19 cellular contexts compared by ENCODE assay signal in genomic region chr6:36662827-36663256, GRCh38. TPM values are rescaled to one million over a fixed set of nuclear protein-coding genes. Genes with fewer than 3 reads are reported as not detected.
DNase-seq lines count a peak whose midpoint lies in the region; ATAC-seq, FAIRE-seq and TF ChIP-seq lines count a peak whose summit lies in the region.
"Had no signal": no experiment of that assay in that cellular context is flagged by ENCODE, and none has a peak within 500 bp of the region (broad histone marks: within the 10 kb centered on the region; RNA-seq: fewer than 3 reads in every experiment).

No MANE protein-coding gene starts in this region.

- H3K4me1 ChIP-seq in RWPE2 (ENCODE audit: insufficient read depth, poor library complexity, severe bottlenecking) = peaks cover 24% of the 10 kb centered on the region
- peaks cover 19 to 66% (median 44%) of the 10 kb centered on the region in 3 donors for H3K4me1 ChIP-seq in esophagus squamous epithelium
- H3K4me1 ChIP-seq in suprapubic skin = peaks cover 57% of the 10 kb centered on the region

- no peak for FAIRE-seq in GM19239 (lab: Jason Lieb, UNC)
- FAIRE-seq: astrocyte had no signal

- ATAC-seq in RWPE2 (ENCODE audit: low read depth) = peak; percentile 11; the same call in 1 of the 3 replicates
- ATAC-seq in HG02610 (IDR thresholded peaks at IDR 0.05; ENCODE audit: unreplicated experiment) = no peak
- ATAC-seq: gastroesophageal sphincter had no signal

- peaks cover 21% of the 10 kb centered on the region for H3K4me1 Mint-ChIP-seq in activated naive CD4-positive, alpha-beta T cell treated with anti-CD3 and anti-CD28 coated beads, Interleukin-2, amount 10 ng/mL, durations not matched to agents 7 days and 5 days

- H3K9me3 Mint-ChIP-seq in activated naive CD4-positive, alpha-beta T cell treated with anti-CD3 and anti-CD28 coated beads, Interleukin-2, amount 10 ng/mL, durations not matched to agents 7 days and 5 days = no peaks in the 10 kb centered on the region
- H3K9me3 Mint-ChIP-seq: activated T-cell treated with anti-CD3 and anti-CD28 coated beads, Interleukin-2, amount 50 U/mL, for 72 hours; HFFc6; stimulated activated naive B cell treated with anti-CD40 and anti-IgM and Interleukin-4, amounts not matched to agents 10 μg/mL and 1 μg/mL and 100 μg/mL, for 72 hours had no signal

- peak; percentile 30 for DNase-seq in activated naive CD4-positive, alpha-beta T cell treated with anti-CD3 and anti-CD28 coated beads, Interleukin-2, amount 10 ng/mL, durations not matched to agents 7 days and 5 days
- DNase-seq in activated naive CD4-positive, alpha-beta T cell treated with anti-CD3 and anti-CD28 coated beads, Interleukin-2, amount 50 U/mL, for 16 hours = no peak
- DNase-seq in RWPE2 (ENCODE audit: low spot score) (no peak), esophagus squamous epithelium (lab: John Stamatoyannopoulos, UW) (no peak), suprapubic skin (ENCODE audit: low spot score in 2 of 2) (no peak), GM19239 (ENCODE audit: insufficient read length, low spot score) (no peak), NK-92 (lab: John Stamatoyannopoulos, UW; ENCODE audit: unreplicated experiment) (no peak)
- DNase-seq: activated T-cell treated with anti-CD3 and anti-CD28 coated beads, Interleukin-2, amount 50 U/mL, for 72 hours; effector memory CD4-positive, alpha-beta T cell; HFFc6; NCI-H1694 treated with DMSO at 0.1 percent for 48 hours; NCI-H82; SK-N-SH; stimulated activated CD4-positive, alpha-beta T cell treated with anti-CD3 and anti-CD28 coated beads, Interleukin-4, amount 100 ng/mL, for 24 hours; stimulated activated naive B cell treated with anti-CD40 and anti-IgM and Interleukin-4, amounts not matched to agents 10 μg/mL and 1 μg/mL and 100 μg/mL, for 72 hours had no signal

- H3K27me3 ChIP-seq in RWPE2 (ENCODE audit: insufficient read depth, poor library complexity, severe bottlenecking) = no peaks in the 10 kb centered on the region
- H3K27me3 ChIP-seq in esophagus squamous epithelium = peaks cover 0 to 11% (median 0%) of the 10 kb centered on the region in 4 donors
- no peaks in the 10 kb centered on the region for H3K27me3 ChIP-seq in suprapubic skin

- H3K4me3 ChIP-seq in RWPE2 (ENCODE audit: severe bottlenecking) (no peak overlapping the region), esophagus squamous epithelium (no peak overlapping the region), suprapubic skin (no peak overlapping the region)
- H3K4me3 ChIP-seq: gastroesophageal sphincter had no signal

- CTCF ChIA-PET in activated naive CD4-positive, alpha-beta T cell treated with anti-CD3 and anti-CD28 coated beads, Interleukin-2, amount 10 ng/mL, durations not matched to agents 7 days and 5 days (lab: Charles Lee) = interaction anchor here (0.9 to 2.1 kb wide), 6 partner anchors 11 to 47 kb away, joined by 3 to 10 read pairs (median 4); partner anchors contain the start of gene CDKN1A

- H3K36me3 Mint-ChIP-seq in activated naive CD4-positive, alpha-beta T cell treated with anti-CD3 and anti-CD28 coated beads, Interleukin-2, amount 10 ng/mL, durations not matched to agents 7 days and 5 days = no peaks in the 10 kb centered on the region
- H3K36me3 Mint-ChIP-seq: stimulated activated naive B cell treated with anti-CD40 and anti-IgM and Interleukin-4, amounts not matched to agents 10 μg/mL and 1 μg/mL and 100 μg/mL, for 72 hours had no signal

- no peaks in the 10 kb centered on the region for H3K9me3 ChIP-seq in RWPE2 (ENCODE audit: severe bottlenecking)
- no peaks in the 10 kb centered on the region for H3K9me3 ChIP-seq in esophagus squamous epithelium
- H3K9me3 ChIP-seq in suprapubic skin = no peaks in the 10 kb centered on the region
- H3K9me3 ChIP-seq: gastroesophageal sphincter, SK-N-SH had no signal

- no peak for TF ChIP-seq CTCF in RWPE2 (IDR thresholded peaks at IDR 0.05; ENCODE audit: poor library complexity, severe bottlenecking)
- no peak for TF ChIP-seq CTCF in esophagus squamous epithelium (IDR thresholded peaks at IDR 0.05)
- no peak for TF ChIP-seq CTCF in suprapubic skin (IDR thresholded peaks at IDR 0.05)

- H3K27me3 Mint-ChIP-seq in activated naive CD4-positive, alpha-beta T cell treated with anti-CD3 and anti-CD28 coated beads, Interleukin-2, amount 10 ng/mL, durations not matched to agents 7 days and 5 days = peaks cover 11% of the 10 kb centered on the region

- H3K27ac ChIP-seq in RWPE2 (ENCODE audit: poor library complexity, severe bottlenecking) (no peak overlapping the region), esophagus squamous epithelium (peak overlapping the region; percentile 7 to 74 (median 47)), suprapubic skin (peak overlapping the region; percentile 35)
- H3K27ac ChIP-seq: gastroesophageal sphincter had no signal

- intact Hi-C loops in esophagus squamous epithelium (cut with DNase I) = no loop called here

- TF ChIP-seq EP300 in suprapubic skin (IDR thresholded peaks at IDR 0.05) = no peak

- no peak for TF ChIP-seq POLR2A in esophagus squamous epithelium (IDR thresholded peaks at IDR 0.05)
- TF ChIP-seq POLR2A in suprapubic skin (IDR thresholded peaks at IDR 0.05) = no peak

- no peaks in the 10 kb centered on the region for H3K36me3 ChIP-seq in RWPE2 (ENCODE audit: low read depth)
- H3K36me3 ChIP-seq in esophagus squamous epithelium = no peaks in the 10 kb centered on the region
- H3K36me3 ChIP-seq in suprapubic skin = no peaks in the 10 kb centered on the region
- H3K36me3 ChIP-seq: gastroesophageal sphincter had no signal

- no peak overlapping the region for H3K27ac Mint-ChIP-seq in activated naive CD4-positive, alpha-beta T cell treated with anti-CD3 and anti-CD28 coated beads, Interleukin-2, amount 10 ng/mL, durations not matched to agents 7 days and 5 days
- H3K27ac Mint-ChIP-seq: activated T-cell treated with anti-CD3 and anti-CD28 coated beads, Interleukin-2, amount 50 U/mL, for 72 hours; HFFc6; stimulated activated naive B cell treated with anti-CD40 and anti-IgM and Interleukin-4, amounts not matched to agents 10 μg/mL and 1 μg/mL and 100 μg/mL, for 72 hours had no signal

- WGBS in esophagus squamous epithelium, 2 donors = 64 to 67% methylated on average over 2 to 3 of the region's 6 CpGs
- 51% methylated on average over 6 of the region's 6 CpGs for WGBS in suprapubic skin

- no peak overlapping the region for H3K4me3 Mint-ChIP-seq in activated naive CD4-positive, alpha-beta T cell treated with anti-CD3 and anti-CD28 coated beads, Interleukin-2, amount 10 ng/mL, durations not matched to agents 7 days and 5 days
- H3K4me3 Mint-ChIP-seq: activated T-cell treated with anti-CD3 and anti-CD28 coated beads, Interleukin-2, amount 50 U/mL, for 72 hours; HFFc6; stimulated activated naive B cell treated with anti-CD40 and anti-IgM and Interleukin-4, amounts not matched to agents 10 μg/mL and 1 μg/mL and 100 μg/mL, for 72 hours had no signal

RNA-seq across cellular contexts. Expression of gene CDKN1A, which starts 15.7 kb away (rescaled TPM):
- total RNA-seq in esophagus squamous epithelium (100 to 1,000 TPM in 2 of 4 donors, 10 to 100 TPM in 2; 86.8 to 209 (median 131) TPM), suprapubic skin (100 to 1,000 TPM; 138 to 315 (median 207) TPM)

RNA-seq across cellular contexts. Expression of gene RAB44, which starts 34.8 kb away (rescaled TPM):
- total RNA-seq in esophagus squamous epithelium = under 1 TPM in 3 of 4 donors, not detected in 1; 0.11 to 0.76 (median 0.18) TPM
- total RNA-seq in suprapubic skin = 1 to 10 TPM in 1 of 4 donors, under 1 TPM in 2, not detected in 1; 0.16 to 1.1 (median 0.17) TPM
- total RNA-seq: kidney epithelial cell had no signal
